ENCODE assay signal across 1 cellular context in genomic region chr16:87382023-87382785, GRCh38.
TF ChIP-seq lines count a peak whose summit lies in the region.

No MANE protein-coding gene starts in this region.

TF ChIP-seq in HepG2, 621 proteins besides CTCF, POLR2A, EP300 and RAD21 (continued from another document):
- no peak for TF ChIP-seq ZFP91 (CRISPR knock-in tag; IDR thresholded peaks at IDR 0.05; ENCODE audit: borderline replicate concordance)
- no peak for TF ChIP-seq ZBTB1 (CRISPR knock-in tag; IDR thresholded peaks at IDR 0.05; ENCODE audit: borderline replicate concordance)
- TF ChIP-seq ZNF670 (CRISPR knock-in tag; IDR thresholded peaks at IDR 0.05; ENCODE audit: borderline replicate concordance): no peak; the same call in 1 of the 2 replicates
- peak; percentile 64; the same call in 1 of the 2 replicates for TF ChIP-seq ZNF138 (CRISPR knock-in tag; IDR thresholded peaks at IDR 0.05; ENCODE audit: low read depth)
- TF ChIP-seq ZNF749 (CRISPR knock-in tag; IDR thresholded peaks at IDR 0.05; ENCODE audit: borderline replicate concordance): peak; percentile 49; the same call in 1 of the 2 replicates
- TF ChIP-seq, protein P1, sequence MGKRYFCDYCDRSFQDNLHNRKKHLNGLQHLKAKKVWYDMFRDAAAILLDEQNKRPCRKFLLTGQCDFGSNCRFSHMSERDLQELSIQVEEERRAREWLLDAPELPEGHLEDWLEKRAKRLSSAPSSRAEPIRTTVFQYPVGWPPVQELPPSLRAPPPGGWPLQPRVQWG (CRISPR knock-in tag; IDR thresholded peaks at IDR 0.05; ENCODE audit: borderline replicate concordance, low read depth): no peak
- 0 out of 2 replicates have a peak, but pooled peaks have one; percentile 37 for TF ChIP-seq RBFOX2 (IDR thresholded peaks at IDR 0.05; ENCODE audit: low read depth, low read length)
- no peak for TF ChIP-seq KIAA2018 (CRISPR knock-in tag; IDR thresholded peaks at IDR 0.05; ENCODE audit: borderline replicate concordance)
- TF ChIP-seq FOXA3 (CRISPR knock-in tag; IDR thresholded peaks at IDR 0.05): peak; percentile 99
